In genomic region chr11:113329725-113330124, GRCh38 we compare ENCODE assay signal across 29 cellular contexts. TPM values are rescaled to one million over a fixed set of nuclear protein-coding genes. Genes with fewer than 3 reads are reported as not detected.
"Had no signal": no experiment of that assay in that cellular context is flagged by ENCODE, and none has a peak within 500 bp of the region (broad histone marks: within the 10 kb centered on the region; RNA-seq: fewer than 3 reads in every experiment).

No MANE protein-coding gene starts in this region.

- H3K27me3 Mint-ChIP-seq: activated CD4-positive, alpha-beta T cell treated with anti-CD3 and anti-CD28 coated beads, Interleukin-2, amount 10 ng/mL, durations not matched to agents 24 days and 14 days; activated CD8-positive, alpha-beta memory T cell treated with anti-CD3 and anti-CD28 coated beads, Interleukin-2, amount 10 ng/mL, durations not matched to agents 7 days and 5 days; activated CD8-positive, alpha-beta T cell treated with anti-CD3 and anti-CD28 coated beads for 36 hours; activated naive CD4-positive, alpha-beta T cell treated with anti-CD3 and anti-CD28 coated beads, Interleukin-2, amount 50 U/mL, for 24 hours; naive thymus-derived CD8-positive, alpha-beta T cell; stimulated activated memory B cell treated with anti-CD40 and anti-IgM and Interleukin-4, amounts not matched to agents 10 μg/mL and 1 μg/mL and 100 μg/mL, for 72 hours had no signal

- H3K9me3 ChIP-seq: body of pancreas, esophagus muscularis mucosa, left lung, stomach, suprapubic skin, tibial nerve, vagina had no signal

- FAIRE-seq: colon, frontal cortex, small intestine had no signal

- H3K4me3 Mint-ChIP-seq: activated CD4-positive, alpha-beta T cell treated with anti-CD3 and anti-CD28 coated beads, Interleukin-2, amount 10 ng/mL, durations not matched to agents 24 days and 14 days; activated CD8-positive, alpha-beta memory T cell treated with anti-CD3 and anti-CD28 coated beads, Interleukin-2, amount 10 ng/mL, durations not matched to agents 7 days and 5 days; activated CD8-positive, alpha-beta T cell treated with anti-CD3 and anti-CD28 coated beads for 36 hours; activated naive CD4-positive, alpha-beta T cell treated with anti-CD3 and anti-CD28 coated beads, Interleukin-2, amount 50 U/mL, for 24 hours; naive thymus-derived CD8-positive, alpha-beta T cell; neural progenitor cell; stimulated activated memory B cell treated with anti-CD40 and anti-IgM and Interleukin-4, amounts not matched to agents 10 μg/mL and 1 μg/mL and 100 μg/mL, for 72 hours had no signal

- H3K27ac ChIP-seq: body of pancreas, dorsolateral prefrontal cortex, esophagus muscularis mucosa, left lung, neural progenitor cell, stomach, suprapubic skin, tibial nerve, vagina had no signal

- H3K36me3 ChIP-seq: neural progenitor cell had no signal

- H3K9me3 Mint-ChIP-seq: activated CD4-positive, alpha-beta T cell treated with anti-CD3 and anti-CD28 coated beads, Interleukin-2, amount 10 ng/mL, durations not matched to agents 24 days and 14 days; activated CD8-positive, alpha-beta T cell treated with anti-CD3 and anti-CD28 coated beads for 36 hours; activated naive CD4-positive, alpha-beta T cell treated with anti-CD3 and anti-CD28 coated beads, Interleukin-2, amount 50 U/mL, for 24 hours; naive thymus-derived CD8-positive, alpha-beta T cell; neural progenitor cell; stimulated activated memory B cell treated with anti-CD40 and anti-IgM and Interleukin-4, amounts not matched to agents 10 μg/mL and 1 μg/mL and 100 μg/mL, for 72 hours had no signal

- ATAC-seq: activated CD4-positive, CD25-positive, alpha-beta regulatory T cell treated with anti-CD3 and anti-CD28 coated beads, Interleukin-2, amount 50 U/mL, for 24 hours; activated CD8-positive, alpha-beta memory T cell treated with anti-CD3 and anti-CD28 coated beads, Interleukin-2, amount 10 ng/mL, durations not matched to agents 7 days and 5 days; activated CD8-positive, alpha-beta T cell treated with anti-CD3 and anti-CD28 coated beads for 36 hours; body of pancreas; left lung; naive thymus-derived CD8-positive, alpha-beta T cell; sciatic nerve; stimulated activated memory B cell treated with anti-CD40 and anti-IgM and Interleukin-4, amounts not matched to agents 10 μg/mL and 1 μg/mL and 100 μg/mL, for 72 hours had no signal

- H3K4me3 ChIP-seq: body of pancreas, dorsolateral prefrontal cortex, esophagus muscularis mucosa, left lung, lung, neural progenitor cell, stomach, suprapubic skin, tibial nerve, vagina had no signal

- H3K27ac Mint-ChIP-seq: activated CD4-positive, alpha-beta T cell treated with anti-CD3 and anti-CD28 coated beads, Interleukin-2, amount 10 ng/mL, durations not matched to agents 24 days and 14 days; activated CD8-positive, alpha-beta memory T cell treated with anti-CD3 and anti-CD28 coated beads, Interleukin-2, amount 10 ng/mL, durations not matched to agents 7 days and 5 days; activated CD8-positive, alpha-beta T cell treated with anti-CD3 and anti-CD28 coated beads for 36 hours; neural progenitor cell; stimulated activated memory B cell treated with anti-CD40 and anti-IgM and Interleukin-4, amounts not matched to agents 10 μg/mL and 1 μg/mL and 100 μg/mL, for 72 hours had no signal

- H3K27me3 ChIP-seq: body of pancreas, dorsolateral prefrontal cortex, esophagus muscularis mucosa, left lung, neural progenitor cell, stomach, suprapubic skin, tibial nerve, vagina had no signal

- H3K4me1 Mint-ChIP-seq: activated naive CD4-positive, alpha-beta T cell treated with anti-CD3 and anti-CD28 coated beads, Interleukin-2, amount 50 U/mL, for 24 hours; stimulated activated memory B cell treated with anti-CD40 and anti-IgM and Interleukin-4, amounts not matched to agents 10 μg/mL and 1 μg/mL and 100 μg/mL, for 72 hours had no signal

- DNase-seq: activated CD4-positive, alpha-beta T cell treated with anti-CD3 and anti-CD28 coated beads, Interleukin-2, amount 10 ng/mL, durations not matched to agents 24 days and 14 days; activated CD8-positive, alpha-beta memory T cell treated with anti-CD3 and anti-CD28 coated beads, Interleukin-2, amount 10 ng/mL, durations not matched to agents 7 days and 5 days; activated CD8-positive, alpha-beta T cell treated with anti-CD3 and anti-CD28 coated beads for 36 hours; activated gamma-delta T cell treated with Interleukin-2 at 50 U/mL for 16 hours; activated T-cell treated with anti-CD3 and anti-CD28 coated beads for 4 hours; anterior cingulate cortex; body of pancreas; caudate nucleus; dorsolateral prefrontal cortex; glutamatergic neuron; hippocampal formation; kidney glomerular epithelial cell; left lung; naive thymus-derived CD8-positive, alpha-beta T cell; small intestine; stimulated activated CD4-positive, alpha-beta T cell treated with anti-CD3 and anti-CD28 coated beads, Interleukin-2, amount 100 ng/mL, for 24 hours; stomach had no signal

- H3K4me1 ChIP-seq: body of pancreas, esophagus muscularis mucosa, left lung, stomach, suprapubic skin, tibial nerve had no signal

RNA-seq across cellular contexts. Expression of gene ANKK1, which starts 57.9 kb away (rescaled TPM):
- total RNA-seq: activated CD4-positive, alpha-beta T cell treated with anti-CD3 and anti-CD28 coated beads, Interleukin-2, amount 10 ng/mL, durations not matched to agents 24 days and 14 days; activated CD8-positive, alpha-beta T cell treated with anti-CD3 and anti-CD28 coated beads for 36 hours; frontal cortex; stomach had no signal
- polyA plus RNA-seq: naive thymus-derived CD8-positive, alpha-beta T cell had no signal
